ENCODE assay signal across 8 cellular contexts in the genomic region with DNA sequence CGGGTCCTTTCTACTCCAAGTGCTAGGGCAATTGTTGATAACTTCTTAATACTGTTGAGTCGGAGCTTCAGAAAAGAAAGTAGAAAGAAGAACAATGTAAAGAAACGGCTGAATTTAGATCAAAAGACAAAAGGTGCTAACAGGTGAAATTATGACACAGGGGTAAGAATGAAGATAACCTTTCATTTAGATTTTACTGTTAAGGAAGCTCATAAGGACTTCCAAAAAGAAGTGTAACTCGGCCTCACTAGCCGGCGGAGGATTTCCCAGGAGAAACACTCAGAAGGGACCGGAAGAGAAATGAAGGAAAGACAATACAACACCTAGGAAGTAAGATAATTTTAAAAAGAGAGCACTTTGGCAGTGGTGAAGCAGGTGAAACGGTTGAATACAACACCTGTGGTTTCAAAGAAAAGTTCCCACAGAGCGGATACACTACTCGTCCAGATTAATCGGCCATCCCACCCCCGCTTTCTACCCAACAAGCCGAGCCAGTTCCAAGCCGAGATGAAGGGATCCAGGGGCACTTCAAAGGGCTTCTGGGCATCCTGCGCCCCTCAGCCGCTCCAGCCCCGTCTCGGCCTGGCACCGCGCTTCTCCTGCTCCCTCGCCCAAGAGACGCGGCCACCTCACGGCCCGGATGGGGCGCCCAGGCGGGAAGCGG. TPM values are rescaled to one million over a fixed set of nuclear protein-coding genes. Genes with fewer than 3 reads are reported as not detected.
DNase-seq lines count a peak whose midpoint lies in the region; ATAC-seq and TF ChIP-seq lines count a peak whose summit lies in the region.

No MANE protein-coding gene starts in this region.

- H3K4me2 ChIP-seq in hepatocyte = peak overlapping the region; percentile 86

- POLR2A ChIA-PET in CD4-positive, alpha-beta T cell (lab: Charles Lee) = interaction anchor here (1.0 to 2.2 kb wide), 8 partner anchors 11 to 164 kb away, joined by 3 to 17 read pairs (median 4); partner anchors contain the start of genes ALG9 and SIK2

- H3K27ac Mint-ChIP-seq in CD4-positive, alpha-beta T cell = peak overlapping the region; percentile 70
- H3K27ac Mint-ChIP-seq in activated naive CD4-positive, alpha-beta T cell treated with anti-CD3 and anti-CD28 coated beads, Interleukin-2, amount 50 U/mL, for 72 hours = peak overlapping the region; percentile 92 to 99

- H3K27me3 Mint-ChIP-seq in CD4-positive, alpha-beta T cell = no peaks in the 10 kb centered on the region

- no peak for TF ChIP-seq CTCF in CD4-positive, alpha-beta T cell (IDR thresholded peaks at IDR 0.05)
- no peak for TF ChIP-seq CTCF in hepatocyte (IDR thresholded peaks at IDR 0.05; ENCODE audit: poor library complexity)

- no peaks in the 10 kb centered on the region for H3K9me3 ChIP-seq in CD4-positive, alpha-beta T cell (ENCODE audit: control insufficient read depth, low read length)
- H3K9me3 ChIP-seq in hepatocyte (ENCODE audit: low read depth) = no peaks in the 10 kb centered on the region

- CTCF ChIA-PET in CD4-positive, alpha-beta T cell (lab: Charles Lee) = interaction anchor here (1.3 to 1.8 kb wide), 3 partner anchors 12 to 178 kb away, joined by 3 to 6 read pairs (median 5); no protein-coding TSS in a partner anchor

- no peaks in the 10 kb centered on the region for H3K9me3 Mint-ChIP-seq in CD4-positive, alpha-beta T cell
- no peaks in the 10 kb centered on the region for H3K9me3 Mint-ChIP-seq in activated naive CD4-positive, alpha-beta T cell treated with anti-CD3 and anti-CD28 coated beads, Interleukin-2, amount 50 U/mL, for 72 hours

- no peaks in the 10 kb centered on the region for H3K27me3 ChIP-seq in CD4-positive, alpha-beta T cell (ENCODE audit: control insufficient read depth, insufficient read depth, low read length)
- H3K27me3 ChIP-seq in hepatocyte = no peaks in the 10 kb centered on the region

- no peaks in the 10 kb centered on the region for H3K36me3 ChIP-seq in hepatocyte (replicated peaks; ENCODE audit: insufficient read depth, low read depth)

- no peaks in the 10 kb centered on the region for H4K20me1 ChIP-seq in hepatocyte (ENCODE audit: insufficient read depth, poor library complexity, severe bottlenecking)

- H3K4me3 ChIP-seq in hepatocyte (peak overlapping the region; percentile 88), skeletal muscle cell (ENCODE audit: low read depth, low read length) (peak overlapping the region; percentile 89)

- WGBS in hepatocyte (ENCODE audit: low lambda C conversion rate, missing lambda C conversion rate) = 2% methylated on average over 28 of the region's 28 CpGs

- peaks cover 51% of the 10 kb centered on the region for H3K79me2 ChIP-seq in hepatocyte

- ATAC-seq in CD4-positive, alpha-beta T cell (ENCODE audit: poor library complexity) = peak; percentile 1
- peak; percentile 47 for ATAC-seq in GM19351 (IDR thresholded peaks at IDR 0.05; ENCODE audit: unreplicated experiment)
- peak; percentile 27 for ATAC-seq in HG03457 (IDR thresholded peaks at IDR 0.05; ENCODE audit: unreplicated experiment)
- ATAC-seq in activated naive CD4-positive, alpha-beta T cell treated with anti-CD3 and anti-CD28 coated beads, Interleukin-2, amount 50 U/mL, for 72 hours = no peak

- peaks cover 64% of the 10 kb centered on the region for H3K36me3 Mint-ChIP-seq in CD4-positive, alpha-beta T cell (ENCODE audit: low read depth)
- H3K36me3 Mint-ChIP-seq in activated naive CD4-positive, alpha-beta T cell treated with anti-CD3 and anti-CD28 coated beads, Interleukin-2, amount 50 U/mL, for 72 hours = peaks cover 24 to 28% of the 10 kb centered on the region in 2 donors

- H3K4me1 ChIP-seq in hepatocyte (ENCODE audit: insufficient read depth) = peaks cover 18% of the 10 kb centered on the region

- H3K9me2 ChIP-seq in hepatocyte (replicated peaks; ENCODE audit: insufficient read depth) = no peaks in the 10 kb centered on the region

- intact Hi-C loops in CD4-positive, alpha-beta T cell (cut with DNase I, micrococcal nuclease) = loop anchor here in 1 of 2 experiments (5.0 to 10.0 kb wide), 4 partner anchors 107 to 1549 kb away; partner anchors contain the start of genes ALG9, PTS, RDX and TTC12

- H3K4me3 Mint-ChIP-seq in CD4-positive, alpha-beta T cell = peak overlapping the region; percentile 99

- H3K27ac ChIP-seq in CD4-positive, alpha-beta T cell (ENCODE audit: low read depth, low read length) = peak overlapping the region; percentile 14
- H3K27ac ChIP-seq in hepatocyte = peak overlapping the region; percentile 96

- H3K4me1 Mint-ChIP-seq in CD4-positive, alpha-beta T cell (ENCODE audit: low read depth) = peaks cover 41% of the 10 kb centered on the region

- no peak for DNase-seq in CD4-positive, alpha-beta T cell
- peak in 1 of 2 donors; percentile 59 for DNase-seq in activated naive CD4-positive, alpha-beta T cell treated with anti-CD3 and anti-CD28 coated beads, Interleukin-2, amount 50 U/mL, for 72 hours (ENCODE audit: low spot score in 2 of 2)
- DNase-seq in hepatocyte (ENCODE audit: low spot score) (no peak), skeletal muscle cell (ENCODE audit: low read depth) (no peak), germinal center (ENCODE audit: low spot score) (no peak)
- DNase-seq in effector CD4-positive, alpha-beta T cell = no peak

- peak overlapping the region; percentile 96 for H2AFZ ChIP-seq in hepatocyte

RNA-seq across cellular contexts. Expression of gene PPP2R1B, which starts 0.7 kb away (rescaled TPM):
- total RNA-seq in CD4-positive, alpha-beta T cell = 10 to 100 TPM; 34.5 to 39.2 TPM
- 10 to 100 TPM; 53.9 to 57.3 TPM for total RNA-seq in activated naive CD4-positive, alpha-beta T cell treated with anti-CD3 and anti-CD28 coated beads, Interleukin-2, amount 50 U/mL, for 72 hours
- total RNA-seq in hepatocyte = 41.0 and 43.5 TPM in 2 replicates
- 22.7 and 25.3 TPM in 2 replicates for polyA plus RNA-seq in hepatocyte

Comparison
In these comparisons a context has a peak if more than half of its experiments do, and no peak if none do; other contexts are left out.
1. ATAC-seq: peak in CD4-positive, alpha-beta T cell (single experiment), GM19351 (single experiment) and HG03457 (single experiment); none in activated naive CD4-positive, alpha-beta T cell treated with anti-CD3 and anti-CD28 coated beads, Interleukin-2, amount 50 U/mL, for 72 hours (0 of 2).